In genomic region chr6:63805345-63805744, GRCh38 we compare ENCODE assay signal across 15 cellular contexts.
DNase-seq lines count a peak whose midpoint lies in the region; ATAC-seq and TF ChIP-seq lines count a peak whose summit lies in the region.
"Had no signal": no experiment of that assay in that cellular context is flagged by ENCODE, and none has a peak within 500 bp of the region (broad histone marks: within the 10 kb centered on the region; RNA-seq: fewer than 3 reads in every experiment).

No MANE protein-coding gene starts in this region.

- H3K9ac ChIP-seq in colonic mucosa (ENCODE audit: low read depth in 2 of 2, low read length in 2 of 2) (no peak overlapping the region), mesenchymal stem cell (ENCODE audit: low read length) (peak overlapping the region; percentile 80), subcutaneous abdominal adipose tissue (ENCODE audit: low read length in 5 of 5) (no peak overlapping the region)

- no peak overlapping the region for H2BK5ac ChIP-seq in mesenchymal stem cell (ENCODE audit: low read depth, low read length, poor library complexity, severe bottlenecking)

- ATAC-seq in activated naive CD4-positive, alpha-beta T cell treated with anti-CD3 and anti-CD28 coated beads, Interleukin-2, amount 50 U/mL, for 72 hours: no peak
- ATAC-seq: stimulated activated naive CD8-positive, alpha-beta T cell treated with anti-CD3 and anti-CD28 coated beads, Interleukin-15, Interleukin-2, amounts not matched to agents 100 U/mL and 50 U/mL, for 24 hours had no signal

- H3K18ac ChIP-seq in mesenchymal stem cell (ENCODE audit: low read depth in 1 of 2, low read length in 2 of 2): peak overlapping the region; percentile 14 to 66

- H3K4me1 ChIP-seq in colonic mucosa (no peaks in the 10 kb centered on the region), mesenchymal stem cell (ENCODE audit: control insufficient read depth, insufficient read depth, low read depth, low read length) (no peaks in the 10 kb centered on the region), subcutaneous abdominal adipose tissue (ENCODE audit: control insufficient read depth in 5 of 5, insufficient read depth in 5 of 5, low read length in 5 of 5) (peaks cover 5 to 28% (median 24%) of the 10 kb centered on the region in 5 donors)
- H3K4me1 ChIP-seq: HAP-1 had no signal

- H2BK12ac ChIP-seq in mesenchymal stem cell (ENCODE audit: low read length in 2 of 2): peak overlapping the region; percentile 14 to 60

- H4K8ac ChIP-seq in mesenchymal stem cell (ENCODE audit: low read length): peak overlapping the region; percentile 19

- H3K9me3 Mint-ChIP-seq in activated naive CD4-positive, alpha-beta T cell treated with anti-CD3 and anti-CD28 coated beads, Interleukin-2, amount 50 U/mL, for 72 hours: no peaks in the 10 kb centered on the region
- H3K9me3 Mint-ChIP-seq: activated naive CD8-positive, alpha-beta T cell treated with anti-CD3 and anti-CD28 coated beads, Interleukin-2, amount 10 ng/mL, durations not matched to agents 7 days and 5 days had no signal

- H3K27ac ChIP-seq in colonic mucosa: peak overlapping the region; percentile 68
- peak overlapping the region; percentile 87 for H3K27ac ChIP-seq in mesenchymal stem cell (ENCODE audit: low read length, poor library complexity, severe bottlenecking)
- peak overlapping the region; percentile 82 for H3K27ac ChIP-seq in subcutaneous abdominal adipose tissue (ENCODE audit: low read depth, low read length)

- intact Hi-C loops in colonic mucosa (cut with DNase I): no loop called here

- no peaks in the 10 kb centered on the region for H3K36me3 ChIP-seq in colonic mucosa
- no peaks in the 10 kb centered on the region for H3K36me3 ChIP-seq in mesenchymal stem cell (ENCODE audit: control insufficient read depth in 1 of 2, insufficient read depth in 2 of 2, low read depth in 1 of 2, low read length in 2 of 2)
- no peaks in the 10 kb centered on the region for H3K36me3 ChIP-seq in subcutaneous abdominal adipose tissue (ENCODE audit: control insufficient read depth in 5 of 5, insufficient read depth in 5 of 5, low read length in 5 of 5)
- H3K36me3 ChIP-seq: HAP-1, MG63 had no signal

- no peak overlapping the region for H3K27ac Mint-ChIP-seq in activated naive CD4-positive, alpha-beta T cell treated with anti-CD3 and anti-CD28 coated beads, Interleukin-2, amount 50 U/mL, for 72 hours
- H3K27ac Mint-ChIP-seq: activated naive CD8-positive, alpha-beta T cell treated with anti-CD3 and anti-CD28 coated beads, Interleukin-2, amount 10 ng/mL, durations not matched to agents 7 days and 5 days had no signal

- no peak overlapping the region for H2BK15ac ChIP-seq in mesenchymal stem cell (ENCODE audit: low read depth, poor library complexity, severe bottlenecking)

- H2AK5ac ChIP-seq in mesenchymal stem cell (ENCODE audit: low read length, severe bottlenecking): no peak overlapping the region

- DNase-seq in HT1080 (ENCODE audit: low read depth) (peak; percentile 5), colonic mucosa (no peak), mesenchymal stem cell (no peak), pons (ENCODE audit: low spot score) (no peak), OCI-M1 (lab: John Stamatoyannopoulos, UW) (no peak)
- DNase-seq in activated naive CD4-positive, alpha-beta T cell treated with anti-CD3 and anti-CD28 coated beads, Interleukin-2, amount 50 U/mL, for 72 hours (ENCODE audit: low spot score in 2 of 2): no peak
- DNase-seq in activated T-cell treated with anti-CD3 and anti-CD28 coated beads, Interleukin-2, amount 50 U/mL, for 1 hour: no peak
- DNase-seq: activated naive CD8-positive, alpha-beta T cell treated with anti-CD3 and anti-CD28 coated beads, Interleukin-2, amount 10 ng/mL, durations not matched to agents 7 days and 5 days; NCI-H2107; retina; stimulated activated naive CD8-positive, alpha-beta T cell treated with anti-CD3 and anti-CD28 coated beads, Interleukin-15, Interleukin-2, amounts not matched to agents 100 U/mL and 50 U/mL, for 24 hours; T-helper 1 cell had no signal

- no peak overlapping the region for H3K23ac ChIP-seq in mesenchymal stem cell (ENCODE audit: low read length in 2 of 2)

- H3K9me3 ChIP-seq in colonic mucosa (no peaks in the 10 kb centered on the region), mesenchymal stem cell (ENCODE audit: control insufficient read depth, low read length) (no peaks in the 10 kb centered on the region), subcutaneous abdominal adipose tissue (ENCODE audit: control insufficient read depth in 5 of 5, low read length in 5 of 5) (no peaks in the 10 kb centered on the region)
- H3K9me3 ChIP-seq: HAP-1, MG63 had no signal

- no peak overlapping the region for H3K14ac ChIP-seq in mesenchymal stem cell (ENCODE audit: low read length in 2 of 2)

- H3K79me1 ChIP-seq in mesenchymal stem cell (replicated peaks; ENCODE audit: low read length, poor library complexity, severe bottlenecking): no peaks in the 10 kb centered on the region

- no peaks in the 10 kb centered on the region for H3K36me3 Mint-ChIP-seq in activated naive CD4-positive, alpha-beta T cell treated with anti-CD3 and anti-CD28 coated beads, Interleukin-2, amount 50 U/mL, for 72 hours
- H3K36me3 Mint-ChIP-seq: activated naive CD8-positive, alpha-beta T cell treated with anti-CD3 and anti-CD28 coated beads, Interleukin-2, amount 10 ng/mL, durations not matched to agents 7 days and 5 days had no signal

- TF ChIP-seq CTCF in colonic mucosa (IDR thresholded peaks at IDR 0.05): no peak

- peak overlapping the region; percentile 61 for H4K91ac ChIP-seq in mesenchymal stem cell (ENCODE audit: low read length)

- no peak overlapping the region for H3K4me3 ChIP-seq in colonic mucosa
- H3K4me3 ChIP-seq in mesenchymal stem cell (ENCODE audit: insufficient read depth in 1 of 2, low read depth in 1 of 2, low read length in 2 of 2): peak overlapping the region in 1 of 2 experiments; percentile 67
- peak overlapping the region in 2 of 5 donors; percentile 2 to 40 for H3K4me3 ChIP-seq in subcutaneous abdominal adipose tissue (ENCODE audit: low read depth in 1 of 5, low read length in 5 of 5)
- H3K4me3 ChIP-seq: HAP-1, MG63 had no signal

- no peak overlapping the region for H2AFZ ChIP-seq in mesenchymal stem cell (ENCODE audit: low read depth, low read length)

- WGBS in mesenchymal stem cell: 83% methylated on average over 1 of the region's 3 CpGs

- peak overlapping the region; percentile 21 for H2BK120ac ChIP-seq in mesenchymal stem cell (ENCODE audit: low read depth, low read length)

- H3K27me3 ChIP-seq in colonic mucosa: no peaks in the 10 kb centered on the region
- H3K27me3 ChIP-seq in mesenchymal stem cell (ENCODE audit: control insufficient read depth in 1 of 2, insufficient read depth in 1 of 2, low read length in 2 of 2): no peaks in the 10 kb centered on the region
- no peaks in the 10 kb centered on the region for H3K27me3 ChIP-seq in subcutaneous abdominal adipose tissue (ENCODE audit: control insufficient read depth in 5 of 5, insufficient read depth in 4 of 5, low read length in 5 of 5)
- H3K27me3 ChIP-seq: MG63 had no signal

- H3K4ac ChIP-seq in mesenchymal stem cell (ENCODE audit: low read depth in 1 of 2, low read length in 2 of 2): peak overlapping the region; percentile 73 to 94

- no peak overlapping the region for H3K4me2 ChIP-seq in mesenchymal stem cell (ENCODE audit: low read length, poor library complexity, severe bottlenecking)
